13 cellular contexts compared by ENCODE assay signal in genomic region chr2:232260075-232260474, GRCh38.
DNase-seq lines count a peak whose midpoint lies in the region; ATAC-seq and TF ChIP-seq lines count a peak whose summit lies in the region.
"Had no signal": no experiment of that assay in that cellular context is flagged by ENCODE, and none has a peak within 500 bp of the region (broad histone marks: within the 10 kb centered on the region; RNA-seq: fewer than 3 reads in every experiment).

No MANE protein-coding gene starts in this region.

- H3K4me2 ChIP-seq in HCT116 (ENCODE audit: low read length) (peak overlapping the region; percentile 32), Karpas-422 (ENCODE audit: low read depth, low read length, poor library complexity, severe bottlenecking) (no peak overlapping the region)

- POLR2A ChIA-PET in HCT116 (lab: Charles Lee), result no interaction called here

- CTCF ChIA-PET in HCT116 (lab: Charles Lee), result no interaction called here

- no peaks in the 10 kb centered on the region for H3K27me3 ChIP-seq in HCT116 (ENCODE audit: insufficient read depth, low read length)
- no peaks in the 10 kb centered on the region for H3K27me3 ChIP-seq in Karpas-422 (ENCODE audit: low read length)

- H3K27ac ChIP-seq in HCT116 (ENCODE audit: low read depth, low read length) (no peak overlapping the region), Karpas-422 (ENCODE audit: low read length) (no peak overlapping the region)
- H3K27ac ChIP-seq: C4-2B had no signal

- peak; percentile 69; the same call in 1 of the 2 replicates for ATAC-seq in HCT116
- ATAC-seq: stimulated activated memory B cell treated with anti-CD40 and anti-IgM and Interleukin-4, amounts not matched to agents 10 μg/mL and 1 μg/mL and 100 μg/mL, for 72 hours had no signal

- intact Hi-C loops in HCT116 (cut with micrococcal nuclease), result no loop called here

- TF ChIP-seq CTCF in HCT116 (IDR thresholded peaks at IDR 0.05 in 2 of 3, conservative IDR thresholded peaks at IDR 0.05 in 1 of 3; ENCODE audit: borderline replicate concordance in 1 of 3, insufficient read depth in 1 of 3, low read depth in 2 of 3, low read length in 2 of 3), result no peak

- H3K36me3 ChIP-seq in HCT116 (ENCODE audit: control insufficient read depth in 1 of 2, insufficient read depth in 2 of 2, low read length in 2 of 2) (no peaks in the 10 kb centered on the region), Karpas-422 (ENCODE audit: insufficient read depth, low read length) (no peaks in the 10 kb centered on the region)

- H2AFZ ChIP-seq in HCT116 (ENCODE audit: low read depth, low read length, poor library complexity, severe bottlenecking) (no peak overlapping the region), Karpas-422 (ENCODE audit: low read length) (no peak overlapping the region)

- H3K4me3 ChIP-seq in HCT116 (replicated peaks in 1 of 2; ENCODE audit: low read depth in 1 of 2, low read length in 2 of 2) (no peak overlapping the region), Karpas-422 (ENCODE audit: low read length) (no peak overlapping the region)

- no peak for TF ChIP-seq RAD21 in HCT116 (IDR thresholded peaks at IDR 0.05; ENCODE audit: low read depth)

- no peak for TF ChIP-seq POLR2A in HCT116 (IDR thresholded peaks at IDR 0.05; ENCODE audit: borderline replicate concordance, extremely low read depth, insufficient read depth, insufficient read length)

- BruUV-seq in HCT116 (replicated peaks; lab: Mats Ljungman, UMichigan), result no TSS peak

- H3K9ac ChIP-seq in HCT116 (ENCODE audit: low read length) (no peak overlapping the region), Karpas-422 (ENCODE audit: low read length) (no peak overlapping the region)

- RAD21 ChIA-PET in HCT116 (lab: Charles Lee; ENCODE audit: low non-redundant PET in 1 of 2, low total read pairs in 2 of 2, uncharacterized antibody in 2 of 2, unreplicated experiment in 2 of 2), result no interaction called here

- DNase-seq in A172 (ENCODE audit: low spot score) (peak; percentile 92), HCT116 (ENCODE audit: low read depth, low spot score) (no peak), amniotic stem cell (lab: John Stamatoyannopoulos, UW) (peak; percentile 78), hepatic stellate cell (ENCODE audit: low spot score) (peak; percentile 87), T-helper 2 cell (no peak), Karpas-422 (no peak), iPS-NIHi11 (ENCODE audit: low spot score) (no peak)
- no peak for DNase-seq in activated CD4-positive, CD25-positive, alpha-beta regulatory T cell (lab: John Stamatoyannopoulos, UW)
- DNase-seq: activated CD4-positive, CD25-positive, alpha-beta regulatory T cell treated with anti-CD3 and anti-CD28 coated beads, Interleukin-2, amount 50 U/mL, for 72 hours; activated naive CD8-positive, alpha-beta T cell treated with anti-CD3 and anti-CD28 coated beads, Interleukin-2, amount 10 ng/mL, durations not matched to agents 7 days and 5 days; retina had no signal

- H3K4me1 ChIP-seq in HCT116 (ENCODE audit: control insufficient read depth in 1 of 2, insufficient read depth in 2 of 2, low read length in 2 of 2), result peaks cover 6 to 10% of the 10 kb centered on the region in 2 experiments
- H3K4me1 ChIP-seq in Karpas-422 (ENCODE audit: low read length), result peaks cover 7% of the 10 kb centered on the region

- H3K9me2 ChIP-seq in HCT116 (ENCODE audit: insufficient read depth) (no peaks in the 10 kb centered on the region), Karpas-422 (replicated peaks; ENCODE audit: insufficient read depth, low read length) (no peaks in the 10 kb centered on the region)

- no peaks in the 10 kb centered on the region for H3K79me2 ChIP-seq in HCT116 (ENCODE audit: insufficient read depth, low read length)
- no peaks in the 10 kb centered on the region for H3K79me2 ChIP-seq in Karpas-422 (ENCODE audit: low read length)

- H4K20me1 ChIP-seq in HCT116 (ENCODE audit: insufficient read depth), result no peaks in the 10 kb centered on the region
- H4K20me1 ChIP-seq in Karpas-422 (ENCODE audit: insufficient read depth, low read depth, low read length), result no peaks in the 10 kb centered on the region

- H3K9me3 ChIP-seq in HCT116 (ENCODE audit: control insufficient read depth in 1 of 2, insufficient read depth in 1 of 2, low read depth in 1 of 2, low read length in 2 of 2) (no peaks in the 10 kb centered on the region), Karpas-422 (ENCODE audit: low read length) (no peaks in the 10 kb centered on the region)

TF ChIP-seq in HCT116, 20 proteins besides CTCF, POLR2A, EP300 and RAD21:
- no peak for TF ChIP-seq POLR2AphosphoS5 (IDR thresholded peaks at IDR 0.05; ENCODE audit: low read depth, low read length)
- TF ChIP-seq ZNF274 (IDR thresholded peaks at IDR 0.05; ENCODE audit: low read depth, low read length), result no peak
- no peak for TF ChIP-seq TCF7L2 (IDR thresholded peaks at IDR 0.05; ENCODE audit: borderline replicate concordance, extremely low read depth, insufficient read depth, insufficient read length)
- TF ChIP-seq EZH2phosphoT487 (IDR thresholded peaks at IDR 0.05; ENCODE audit: borderline replicate concordance), result no peak
- TF ChIP-seq EZH2 (IDR thresholded peaks at IDR 0.05), result no peak
- no peak for TF ChIP-seq MAX (IDR thresholded peaks at IDR 0.05)
- no peak for TF ChIP-seq ELF1 (IDR thresholded peaks at IDR 0.05; ENCODE audit: borderline replicate concordance, low read depth)
- TF ChIP-seq ZFX (IDR thresholded peaks at IDR 0.05), result no peak
- TF ChIP-seq REST (IDR thresholded peaks at IDR 0.05; ENCODE audit: low read depth), result no peak
- no peak for TF ChIP-seq YY1 (IDR thresholded peaks at IDR 0.05; ENCODE audit: extremely low read depth, insufficient replicate concordance, low read depth, low read length)

Comparison
In these comparisons a context has a peak if more than half of its experiments do, and no peak if none do; other contexts are left out.
1. DNase-seq: peak in A172 (single experiment), amniotic stem cell (single experiment) and hepatic stellate cell (single experiment); none in HCT116 (single experiment), T-helper 2 cell (0 of 5), Karpas-422 (single experiment), iPS-NIHi11 (single experiment) and activated CD4-positive, CD25-positive, alpha-beta regulatory T cell (0 of 4).